Comparison of ENCODE assay signal across 16 cellular contexts in genomic region chr9:16704096-16704488, GRCh38.
DNase-seq lines count a peak whose midpoint lies in the region; ATAC-seq, FAIRE-seq and TF ChIP-seq lines count a peak whose summit lies in the region.
"Had no signal": no experiment of that assay in that cellular context is flagged by ENCODE, and none has a peak within 500 bp of the region (broad histone marks: within the 10 kb centered on the region; RNA-seq: fewer than 3 reads in every experiment).

No MANE protein-coding gene starts in this region.

- no peak for TF ChIP-seq EP300 in SK-N-SH (IDR thresholded peaks at IDR 0.05; ENCODE audit: borderline replicate concordance in 1 of 2, low read depth in 1 of 2, low read length in 1 of 2)

- WGBS in SK-N-SH (ENCODE audit: low lambda C conversion rate), result 2% methylated on average over 3 of the region's 3 CpGs

- H3K27me3 ChIP-seq in SK-N-SH (ENCODE audit: insufficient read depth), result no peaks in the 10 kb centered on the region
- H3K27me3 ChIP-seq in skeletal muscle tissue (ENCODE audit: control insufficient read depth in 3 of 3, insufficient read depth in 3 of 3, low read length in 3 of 3), result no peaks in the 10 kb centered on the region

- H3K4me1 ChIP-seq in SK-N-SH (ENCODE audit: control insufficient read depth in 1 of 2, insufficient read depth in 2 of 2, low read depth in 1 of 2, low read length in 1 of 2) (peaks cover 3 to 30% of the 10 kb centered on the region in 2 experiments; a peak in 3 of 4 replicates), skeletal muscle tissue (ENCODE audit: control insufficient read depth in 3 of 3, insufficient read depth in 3 of 3, low read length in 3 of 3) (peaks cover 0 to 4% (median 0%) of the 10 kb centered on the region in 3 donors)

- DNase-seq in H54 (ENCODE audit: insufficient read length, low spot score) (no peak), SK-N-SH (no peak), foreskin fibroblast (no peak), NCI-H2171 (lab: John Stamatoyannopoulos, UW) (no peak), NCI-H1930 (lab: John Stamatoyannopoulos, UW) (no peak), RWPE1 (ENCODE audit: low spot score) (no peak)
- DNase-seq: activated CD4-positive, alpha-beta T cell treated with anti-CD3 and anti-CD28 coated beads for 48 hours; activated gamma-delta T cell treated with Interleukin-2 at 50 U/mL for 16 hours; COR-L47; effector CD8-positive, alpha-beta T cell; NCI-H345; SIG-M5; stimulated activated CD4-positive, alpha-beta T cell treated with anti-CD3 and anti-CD28 coated beads, Interleukin-4, amount 100 ng/mL, for 1 hour had no signal

- POLR2A ChIA-PET in SK-N-SH (lab: Yijun Ruan, JAX), result no interaction called here
- POLR2A ChIA-PET in RWPE1 (lab: Yijun Ruan, JAX; ENCODE audit: low non-redundant PET), result no interaction called here

- H3K36me3 ChIP-seq in SK-N-SH (replicated peaks in 1 of 2; ENCODE audit: control insufficient read depth in 1 of 2, insufficient read depth in 2 of 2, low read length in 1 of 2) (peaks cover 0 to 7% of the 10 kb centered on the region in 2 experiments), skeletal muscle tissue (ENCODE audit: control insufficient read depth in 3 of 3, insufficient read depth in 3 of 3, low read length in 3 of 3) (no peaks in the 10 kb centered on the region)

- H3K9me3 ChIP-seq in SK-N-SH (no peaks in the 10 kb centered on the region), skeletal muscle tissue (ENCODE audit: control insufficient read depth in 3 of 3, low read length in 3 of 3) (no peaks in the 10 kb centered on the region)

- no peaks in the 10 kb centered on the region for H4K20me1 ChIP-seq in SK-N-SH (ENCODE audit: insufficient read depth)

- H3K27ac ChIP-seq in SK-N-SH (ENCODE audit: low read depth in 2 of 2, low read length in 1 of 2) (peak overlapping the region; percentile 82 to 98), skeletal muscle tissue (ENCODE audit: low read depth, low read length) (peak overlapping the region; percentile 77), RWPE1 (no peak overlapping the region)

- peak; percentile 83 for FAIRE-seq in H54 (lab: Jason Lieb, UNC)
- FAIRE-seq: GM19239 had no signal

- H3K9me2 ChIP-seq in SK-N-SH, result no peaks in the 10 kb centered on the region

- ATAC-seq in GM18870 (IDR thresholded peaks at IDR 0.05; ENCODE audit: unreplicated experiment), result no peak

- H3K4me3 ChIP-seq in SK-N-SH (ENCODE audit: low read depth in 2 of 2, low read length in 1 of 2) (peak overlapping the region; percentile 43 to 60; a peak in 3 of 4 replicates), foreskin fibroblast (ENCODE audit: low read depth in 1 of 2, low read length in 2 of 2) (peak overlapping the region; percentile 38 to 50), skeletal muscle tissue (ENCODE audit: low read length in 3 of 3) (peak overlapping the region in 1 of 3 donors; percentile 56)

- TF ChIP-seq CTCF in SK-N-SH (IDR thresholded peaks at IDR 0.05) (no peak), foreskin fibroblast (IDR thresholded peaks at IDR 0.05; ENCODE audit: low read depth, low read length) (no peak), RWPE1 (conservative IDR thresholded peaks at IDR 0.05; ENCODE audit: low read depth) (no peak)

- no peak for TF ChIP-seq POLR2A in H54 (IDR thresholded peaks at IDR 0.05; ENCODE audit: low read depth, low read length)

- no peak for TF ChIP-seq RAD21 in SK-N-SH (IDR thresholded peaks at IDR 0.05; ENCODE audit: low read length)

- peaks cover 40% of the 10 kb centered on the region for H3F3A ChIP-seq in SK-N-SH (replicated peaks; ENCODE audit: insufficient read depth)

- CTCF ChIA-PET in SK-N-SH (lab: Yijun Ruan, JAX), result no interaction called here
- CTCF ChIA-PET in RWPE1 (lab: Yijun Ruan, JAX), result no interaction called here

- H3K9ac ChIP-seq in SK-N-SH, result peak overlapping the region; percentile 91
- no peak overlapping the region for H3K9ac ChIP-seq in skeletal muscle tissue (ENCODE audit: low read depth in 1 of 3, low read length in 3 of 3)

- peaks cover 47% of the 10 kb centered on the region for H3K79me2 ChIP-seq in SK-N-SH (ENCODE audit: insufficient read depth)

- peak overlapping the region; percentile 83 for H3K4me2 ChIP-seq in SK-N-SH

- H2AFZ ChIP-seq in SK-N-SH (ENCODE audit: low read depth), result no peak overlapping the region

TF ChIP-seq in SK-N-SH, 30 proteins besides CTCF, POLR2A, EP300 and RAD21:
- TF ChIP-seq IRF3 (IDR thresholded peaks at IDR 0.05; ENCODE audit: low read depth, low read length), result no peak
- TF ChIP-seq TAF1 (IDR thresholded peaks at IDR 0.05; ENCODE audit: borderline replicate concordance, low read depth, low read length), result peak; percentile 6; the same call in 1 of the 2 replicates
